Comparison of ENCODE assay signal across 9 cellular contexts in the genomic region with DNA sequence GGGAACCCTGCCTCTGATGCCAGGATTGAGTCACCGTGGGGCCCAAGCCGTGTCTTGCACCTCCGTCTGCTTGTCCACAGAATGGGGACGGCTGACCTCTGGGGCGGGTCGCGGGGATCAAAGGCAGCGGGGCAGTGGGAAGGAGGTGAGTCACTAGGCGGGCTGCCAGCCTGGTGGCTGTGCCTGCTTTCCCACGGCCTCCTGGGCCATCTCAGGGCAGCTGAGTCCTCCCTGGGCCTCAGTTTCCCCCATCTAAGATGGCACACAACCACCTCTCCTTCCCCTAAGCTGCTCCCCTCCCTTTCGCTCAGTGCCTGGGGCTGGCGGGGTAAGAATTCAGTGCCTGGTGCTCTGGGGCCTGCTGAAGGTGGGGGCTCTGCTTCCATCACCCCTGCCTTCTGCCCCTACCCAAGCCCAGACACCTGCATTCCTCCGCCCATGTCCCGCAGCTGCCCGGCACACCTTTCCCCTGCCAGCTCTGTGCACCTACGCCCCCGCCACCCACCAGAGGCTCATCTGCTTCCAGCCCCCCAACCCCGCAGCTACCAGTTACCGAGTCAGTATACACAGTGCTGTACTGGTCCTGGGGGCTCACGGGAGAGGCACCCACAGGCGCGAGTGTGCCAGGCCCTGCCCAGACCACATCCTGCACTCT. TPM values are rescaled to one million over a fixed set of nuclear protein-coding genes. Genes with fewer than 3 reads are reported as not detected.
DNase-seq lines count a peak whose midpoint lies in the region; ATAC-seq, FAIRE-seq and TF ChIP-seq lines count a peak whose summit lies in the region.
"Had no signal": no experiment of that assay in that cellular context is flagged by ENCODE, and none has a peak within 500 bp of the region (broad histone marks: within the 10 kb centered on the region; RNA-seq: fewer than 3 reads in every experiment).

No MANE protein-coding gene starts in this region.

- no peak for FAIRE-seq in pancreas (lab: Jason Lieb, UNC)
- FAIRE-seq: GM19239 had no signal

- no peaks in the 10 kb centered on the region for H3F3A ChIP-seq in OCI-LY1 (ENCODE audit: insufficient read depth, low read length)

- TF ChIP-seq CTCF in Calu3 (IDR thresholded peaks at IDR 0.05; ENCODE audit: unreplicated experiment) (no peak), OCI-LY1 (IDR thresholded peaks at IDR 0.05; ENCODE audit: low read length) (no peak), dorsolateral prefrontal cortex (IDR thresholded peaks at IDR 0.05 in 54 of 56, conservative IDR thresholded peaks at IDR 0.05 in 2 of 56; ENCODE audit: low read depth in 1 of 56, partially characterized antibody in 56 of 56) (no peak), pancreas (IDR thresholded peaks at IDR 0.05) (no peak)

- H3K9me3 ChIP-seq in OCI-LY1 (ENCODE audit: low read length) (no peaks in the 10 kb centered on the region), pancreas (no peaks in the 10 kb centered on the region)

- no peak overlapping the region; the same call in 1 of the 2 replicates for H3K9ac ChIP-seq in OCI-LY1 (ENCODE audit: low read length)

- H3K27ac ChIP-seq in OCI-LY1 (ENCODE audit: low read depth, low read length, poor library complexity, severe bottlenecking) (peak overlapping the region; percentile 12), dorsolateral prefrontal cortex (peak overlapping the region in 52 of 59 donors; percentile 15 to 99 (median 96)), pancreas (peak overlapping the region; percentile 6 to 98 (median 96))

- H3K36me3 ChIP-seq in OCI-LY1 (ENCODE audit: insufficient read depth, low read length) (peaks cover 13% of the 10 kb centered on the region; the same call in 1 of the 2 replicates), pancreas (peaks cover 0 to 6% (median 5%) of the 10 kb centered on the region in 3 donors)

- H3K4me3 Mint-ChIP-seq in Calu3 (ENCODE audit: low read depth, unreplicated experiment) = peak overlapping the region; percentile 74

- peak; percentile 39 for DNase-seq in Calu3
- DNase-seq in dorsolateral prefrontal cortex = peak in 2 of 10 donors; percentile 9 to 45
- DNase-seq in pancreas = peak; percentile 87 to 93 (median 89)
- DNase-seq in NCI-H524 (lab: John Stamatoyannopoulos, UW) = no peak
- no peak for DNase-seq in KBM-7
- no peak for DNase-seq in DMS153 (lab: John Stamatoyannopoulos, UW)

- H3K79me2 ChIP-seq in OCI-LY1 (ENCODE audit: insufficient read depth, low read length) = no peaks in the 10 kb centered on the region

- no TSS peak for BruUV-seq in Calu3 (replicated peaks; lab: Mats Ljungman, UMichigan)

- no peaks in the 10 kb centered on the region for H3K9me3 Mint-ChIP-seq in Calu3 (ENCODE audit: low read depth, unreplicated experiment)

- 30 to 31% methylated on average over 14 to 22 of the region's 22 CpGs for WGBS in pancreas, 2 donors

- H3K27me3 ChIP-seq in OCI-LY1 (ENCODE audit: insufficient read depth, low read length) (no peaks in the 10 kb centered on the region), dorsolateral prefrontal cortex (no peaks in the 10 kb centered on the region), pancreas (no peaks in the 10 kb centered on the region)

- intact Hi-C loops in Calu3 (cut with micrococcal nuclease; ENCODE audit: unreplicated experiment) (no loop called here), dorsolateral prefrontal cortex (cut with DNase I) (no loop called here), pancreas (cut with DNase I) (no loop called here)

- H3K4me1 Mint-ChIP-seq in Calu3 (ENCODE audit: low read depth, unreplicated experiment) = no peaks in the 10 kb centered on the region

- no peaks in the 10 kb centered on the region for H3K27me3 Mint-ChIP-seq in Calu3 (ENCODE audit: unreplicated experiment)

- H4K20me1 ChIP-seq in OCI-LY1 (ENCODE audit: insufficient read depth, low read length) = no peaks in the 10 kb centered on the region

- H2AFZ ChIP-seq in OCI-LY1 (ENCODE audit: low read length) = no peak overlapping the region

- in situ Hi-C loops in KBM-7 (cut with MboI; ENCODE audit: low pct_unique_long_range_greater_than_20kb, low sequenced_read_pairs) = no loop called here

- H3K9me2 ChIP-seq in OCI-LY1 (ENCODE audit: low read depth, low read length) = no peaks in the 10 kb centered on the region

- peak overlapping the region; percentile 91 for H3K4me2 ChIP-seq in OCI-LY1 (ENCODE audit: low read length)

- ATAC-seq in pancreas (peak; percentile 1 to 6 (median 2)), HG03460 (IDR thresholded peaks at IDR 0.05; ENCODE audit: unreplicated experiment) (no peak)

- peak overlapping the region; percentile 77 for H3K4me3 ChIP-seq in OCI-LY1 (ENCODE audit: low read depth, low read length, poor library complexity, severe bottlenecking)
- H3K4me3 ChIP-seq in dorsolateral prefrontal cortex = peak overlapping the region in 31 of 59 donors; percentile 11 to 97 (median 91)
- H3K4me3 ChIP-seq in pancreas = peak overlapping the region in 3 of 4 donors; percentile 71 to 98 (median 97)

- H3K4me1 ChIP-seq in OCI-LY1 (ENCODE audit: insufficient read depth, low read length, severe bottlenecking) = peaks cover 70% of the 10 kb centered on the region
- H3K4me1 ChIP-seq in pancreas = peaks cover 62 to 78% (median 75%) of the 10 kb centered on the region in 3 donors

- peaks cover 62% of the 10 kb centered on the region for H3K36me3 Mint-ChIP-seq in Calu3 (ENCODE audit: insufficient read depth, unreplicated experiment)

- CTCF ChIA-PET in Calu3 (lab: Charles Lee) = no interaction called here

- no peak overlapping the region for H3K27ac Mint-ChIP-seq in Calu3 (ENCODE audit: unreplicated experiment)

RNA-seq across cellular contexts. Expression of a gene that starts 3.5 kb away (rescaled TPM):
- total RNA-seq in Calu3 (2022) (96.0 and 99.7 TPM in 2 replicates), dorsolateral prefrontal cortex (100 to 1,000 TPM in 32 of 120 experiments, 10 to 100 TPM in 88; 40.9 to 364 (median 77.4) TPM), pancreas (100 to 1,000 TPM; 178 to 446 (median 252) TPM)
- polyA plus RNA-seq in pancreas = 100 to 1,000 TPM; 102 to 143 TPM

RNA-seq across cellular contexts. Expression of a gene that starts 32.1 kb away (rescaled TPM):
- total RNA-seq in Calu3 (2022) (65.3 and 72.3 TPM in 2 replicates), dorsolateral prefrontal cortex (100 to 1,000 TPM in 118 of 120 experiments, 10 to 100 TPM in 2; 79.8 to 247 (median 161) TPM), pancreas (10 to 100 TPM; 33.9 to 46.4 (median 36.6) TPM)
- 10 to 100 TPM; 35.6 to 44.4 TPM for polyA plus RNA-seq in pancreas

RNA-seq across cellular contexts. Expression of a gene that starts 48.5 kb away (rescaled TPM):
- 13.7 and 15.8 TPM in 2 replicates for total RNA-seq in Calu3 (2022)
- total RNA-seq in dorsolateral prefrontal cortex = 10 to 100 TPM; 15.7 to 49.6 (median 26.9) TPM
- total RNA-seq in pancreas = 10 to 100 TPM; 14.5 to 26.0 (median 17.4) TPM
- polyA plus RNA-seq in pancreas = 10 to 100 TPM in 1 of 2 donors, 1 to 10 TPM in 1; 9.2 to 11.1 TPM

RNA-seq across cellular contexts. Expression of a gene that starts 49.1 kb away (rescaled TPM):
- 2.7 and 2.8 TPM in 2 replicates for total RNA-seq in Calu3 (2022)
- 10 to 100 TPM in 119 of 120 experiments, 1 to 10 TPM in 1; 8.6 to 54.6 (median 25.5) TPM for total RNA-seq in dorsolateral prefrontal cortex
- 10 to 100 TPM in 1 of 6 donors, 1 to 10 TPM in 5; 5.2 to 10.5 (median 7.0) TPM for total RNA-seq in pancreas
- polyA plus RNA-seq in pancreas = 10 to 100 TPM; 32.8 to 42.2 TPM

Comparison
In these comparisons a context has a peak if more than half of its experiments do, and no peak if none do; other contexts are left out.
1. DNase-seq: peak in Calu3 (single experiment) and pancreas (6 of 6); none in NCI-H524 (0 of 2), KBM-7 (single experiment) and DMS153 (single experiment).
2. H3K27ac ChIP-seq: peak in every context shown above with its lines; median percentile 96 in dorsolateral prefrontal cortex; 96 in pancreas; 12 in OCI-LY1.
3. Peak in every context shown above with its lines, with median percentiles within 50 percentile points of each other: H3K4me3 ChIP-seq.